In genomic region chr3:141076026-141076797, GRCh38 we compare ENCODE assay signal across 9 cellular contexts. TPM values are rescaled to one million over a fixed set of nuclear protein-coding genes. Genes with fewer than 3 reads are reported as not detected.
A peak's percentile ranks its signal among the peaks of the same experiment; 100 is the strongest.
DNase-seq lines count a peak whose midpoint lies in the region; ATAC-seq and TF ChIP-seq lines count a peak whose summit lies in the region.
"Had no signal": no experiment of that assay in that cellular context is flagged by ENCODE, and none has a peak within 500 bp of the region (broad histone marks: within the 10 kb centered on the region; RNA-seq: fewer than 3 reads in every experiment).

No MANE protein-coding gene starts in this region.

- DNase-seq in H9 = no peak
- no peak for DNase-seq in left lobe of liver (ENCODE audit: low spot score)
- no peak for DNase-seq in NCI-H1105 (lab: John Stamatoyannopoulos, UW)
- no peak for DNase-seq in SKM-1 (lab: John Stamatoyannopoulos, UW; ENCODE audit: unreplicated experiment)
- DNase-seq: cerebellar nuclear complex had no signal

- H2BK5ac ChIP-seq in H9 (ENCODE audit: insufficient read length, low read length) = no peak overlapping the region

- H3K4me3 ChIP-seq in skeletal muscle tissue (ENCODE audit: low read length in 3 of 3) = peak overlapping the region; percentile 17 to 72 (median 69)

- no peak overlapping the region for H3K56ac ChIP-seq in H9 (ENCODE audit: insufficient read length, low read depth, low read length)

- H4K8ac ChIP-seq in H9 (replicated peaks; ENCODE audit: insufficient read length, low read depth, low read length) = no peak overlapping the region

- no CpG with 5 or more reads among the region's 12 CpGs for WGBS in H9 (ENCODE audit: extremely low coverage, insufficient read length, low lambda C conversion rate)

- no peaks in the 10 kb centered on the region for H3K79me1 ChIP-seq in H9 (ENCODE audit: insufficient read depth, low read depth, low read length, poor library complexity, severe bottlenecking)

- no peaks in the 10 kb centered on the region for H3K23me2 ChIP-seq in H9 (ENCODE audit: insufficient read length, low read depth, low read length, poor library complexity, severe bottlenecking)

- no peak overlapping the region for H2BK120ac ChIP-seq in H9 (ENCODE audit: low read depth, low read length, poor library complexity, severe bottlenecking)

- H3T11ph ChIP-seq in H9 (ENCODE audit: low read length) = no peak overlapping the region

- peaks cover 0 to 3% of the 10 kb centered on the region in 2 experiments; a peak in 1 of 5 replicates for H3K9me3 Mint-ChIP-seq in H9

- no peaks in the 10 kb centered on the region for H3K9me3 ChIP-seq in H9 (ENCODE audit: control insufficient read depth, low read depth, low read length)
- no peaks in the 10 kb centered on the region for H3K9me3 ChIP-seq in skeletal muscle tissue (ENCODE audit: control insufficient read depth in 3 of 3, low read length in 3 of 3)

- H3K27ac ChIP-seq in H9 (ENCODE audit: insufficient read length, low read depth, low read length) (no peak overlapping the region), angular gyrus (ENCODE audit: low read depth, low read length) (peak overlapping the region; percentile 72), skeletal muscle tissue (ENCODE audit: low read depth, low read length) (peak overlapping the region; percentile 63)

- H3K4me1 ChIP-seq in H9 (ENCODE audit: insufficient read depth, low read length) (peaks cover 45% of the 10 kb centered on the region; the same call in 1 of the 2 replicates), skeletal muscle tissue (ENCODE audit: control insufficient read depth in 3 of 3, insufficient read depth in 3 of 3, low read length in 3 of 3) (peaks cover 19 to 29% (median 26%) of the 10 kb centered on the region in 3 donors)

- no peak overlapping the region for H2BK20ac ChIP-seq in H9 (ENCODE audit: low read depth, low read length, poor library complexity, severe bottlenecking)

- no peak overlapping the region for H3K18ac ChIP-seq in H9 (ENCODE audit: insufficient read length, low read depth, low read length)

- no peak overlapping the region for H3K4ac ChIP-seq in H9 (ENCODE audit: low read depth, low read length)

- no peaks in the 10 kb centered on the region for H3K36me3 ChIP-seq in skeletal muscle tissue (ENCODE audit: control insufficient read depth in 3 of 3, insufficient read depth in 3 of 3, low read length in 3 of 3)

- no peak for TF ChIP-seq CTCF in H9 (conservative IDR thresholded peaks at IDR 0.05)

- no peak overlapping the region for H4K91ac ChIP-seq in H9 (ENCODE audit: insufficient read length, low read depth, low read length)

- no peak overlapping the region for H3K23ac ChIP-seq in H9 (ENCODE audit: insufficient read length, low read depth, low read length)

- no peaks in the 10 kb centered on the region for H3K79me2 ChIP-seq in H9 (ENCODE audit: insufficient read depth, low read length)

- no peak overlapping the region for H2BK15ac ChIP-seq in H9 (ENCODE audit: low read depth, low read length)

- peaks cover 85 to 90% of the 10 kb centered on the region in 2 experiments for H3K4me1 Mint-ChIP-seq in H9

- no peak overlapping the region for H2AK5ac ChIP-seq in H9 (ENCODE audit: insufficient read length, low read length)

- H3K4me2 ChIP-seq in H9 (ENCODE audit: insufficient read depth, insufficient read length, low read length) = no peak overlapping the region

- H4K20me1 ChIP-seq in H9 (ENCODE audit: control insufficient read depth, insufficient read depth, insufficient read length) = no peaks in the 10 kb centered on the region

- no peak overlapping the region for H2AFZ ChIP-seq in H9 (ENCODE audit: low read length)

- H2BK12ac ChIP-seq in H9 (ENCODE audit: insufficient read length, low read depth, low read length) = no peak overlapping the region

- ATAC-seq in left lobe of liver (peak; percentile 46), HG02763 (IDR thresholded peaks at IDR 0.05; ENCODE audit: unreplicated experiment) (no peak), GM18498 (IDR thresholded peaks at IDR 0.05; ENCODE audit: unreplicated experiment) (no peak)

- H3K9ac ChIP-seq in H9 (ENCODE audit: extremely low read depth, insufficient read length, low read length) (no peak overlapping the region), skeletal muscle tissue (ENCODE audit: low read depth in 1 of 3, low read length in 3 of 3) (peak overlapping the region; percentile 65 to 82 (median 80))

- no peak overlapping the region for H4K5ac ChIP-seq in H9 (ENCODE audit: insufficient read length, low read depth, low read length)

- H3K27ac Mint-ChIP-seq in H9 = peak overlapping the region; percentile 23 to 43 (median 40); a peak in 4 of 7 replicates

- peaks cover 25% of the 10 kb centered on the region for H3K27me3 Mint-ChIP-seq in H9 (ENCODE audit: low read depth)

- no peak overlapping the region for H3K14ac ChIP-seq in H9 (ENCODE audit: insufficient read depth, low read length)

- H3K27me3 ChIP-seq in H9 (ENCODE audit: insufficient read depth, low read length) = no peaks in the 10 kb centered on the region
- H3K27me3 ChIP-seq in skeletal muscle tissue (ENCODE audit: control insufficient read depth in 3 of 3, insufficient read depth in 3 of 3, low read length in 3 of 3) = no peaks in the 10 kb centered on the region

- peaks cover 0 to 1% (median 0%) of the 10 kb centered on the region in 3 experiments; a peak in 2 of 7 replicates for H3K36me3 Mint-ChIP-seq in H9 (ENCODE audit: insufficient read depth in 1 of 3, low read depth in 3 of 3)

- H3K4me3 Mint-ChIP-seq in H9 = 0 out of 5 replicates have a peak overlapping the region, but pooled peaks of 1 of the 2 experiments have one; percentile 13

RNA-seq across cellular contexts. Expression of gene SPSB4, which starts 25.1 kb away (rescaled TPM):
- total RNA-seq in H9 (2021) (6.0 and 6.2 TPM in 2 replicates), left lobe of liver (0.35 TPM), skeletal muscle tissue (12.0 TPM)
